In genomic region chr5:43225649-43226245, GRCh38 we compare ENCODE assay signal across 16 cellular contexts. TPM values are rescaled to one million over a fixed set of nuclear protein-coding genes. Genes with fewer than 3 reads are reported as not detected.
DNase-seq lines count a peak whose midpoint lies in the region; ATAC-seq, FAIRE-seq and TF ChIP-seq lines count a peak whose summit lies in the region.
"Had no signal": no experiment of that assay in that cellular context is flagged by ENCODE, and none has a peak within 500 bp of the region (broad histone marks: within the 10 kb centered on the region; RNA-seq: fewer than 3 reads in every experiment).

No MANE protein-coding gene starts in this region.

- no peaks in the 10 kb centered on the region for H3K27me3 ChIP-seq in pancreas
- H3K27me3 ChIP-seq: SJSA1 had no signal

- ATAC-seq in HG02852 (IDR thresholded peaks at IDR 0.05; ENCODE audit: unreplicated experiment) (peak; percentile 67), HG03565 (IDR thresholded peaks at IDR 0.05; ENCODE audit: unreplicated experiment) (peak; percentile 61), pancreas (no peak), HG03108 (IDR thresholded peaks at IDR 0.05; ENCODE audit: unreplicated experiment) (no peak)
- peak; percentile 13 for ATAC-seq in stimulated activated effector memory CD8-positive, alpha-beta T cell treated with anti-CD3 and anti-CD28 coated beads, Interleukin-12 subunit alpha, Interleukin-12 subunit beta, amount 100 ng/mL, for 72 hours
- no peak for ATAC-seq in activated CD8-positive, alpha-beta memory T cell treated with anti-CD3 and anti-CD28 coated beads, Interleukin-2, amount 10 ng/mL, durations not matched to agents 7 days and 5 days

- no peak overlapping the region for H3K4me3 ChIP-seq in pancreas
- H3K4me3 ChIP-seq: SJSA1 had no signal

- H3K27me3 Mint-ChIP-seq in activated CD8-positive, alpha-beta memory T cell treated with anti-CD3 and anti-CD28 coated beads, Interleukin-2, amount 10 ng/mL, durations not matched to agents 7 days and 5 days, result no peaks in the 10 kb centered on the region

- no peaks in the 10 kb centered on the region for H3K36me3 ChIP-seq in pancreas
- H3K36me3 ChIP-seq: SJSA1 had no signal

- DNase-seq in OCI-M1 (lab: John Stamatoyannopoulos, UW) (peak; percentile 19), pancreas (no peak)
- no peak for DNase-seq in stimulated activated effector memory CD8-positive, alpha-beta T cell treated with anti-CD3 and anti-CD28 coated beads, Interleukin-12 subunit alpha, Interleukin-12 subunit beta, amount 100 ng/mL, for 72 hours (ENCODE audit: low spot score in 2 of 2)
- no peak for DNase-seq in activated CD8-positive, alpha-beta memory T cell treated with anti-CD3 and anti-CD28 coated beads, Interleukin-2, amount 10 ng/mL, durations not matched to agents 7 days and 5 days
- DNase-seq: CD8-positive, alpha-beta memory T cell; MM.1S; NCI-H187 treated with DMSO at 0.1 percent for 48 hours; NCI-H2171 treated with DMSO at 0.1 percent for 48 hours; NCI-H510A; NCI-H82; RPMI8226 had no signal

- H3K27ac Mint-ChIP-seq in stimulated activated effector memory CD8-positive, alpha-beta T cell treated with anti-CD3 and anti-CD28 coated beads, Interleukin-12 subunit alpha, Interleukin-12 subunit beta, amount 100 ng/mL, for 72 hours, result no peak overlapping the region
- H3K27ac Mint-ChIP-seq in activated CD8-positive, alpha-beta memory T cell treated with anti-CD3 and anti-CD28 coated beads, Interleukin-2, amount 10 ng/mL, durations not matched to agents 7 days and 5 days, result no peak overlapping the region
- H3K27ac Mint-ChIP-seq: CD8-positive, alpha-beta memory T cell had no signal

- no peaks in the 10 kb centered on the region for H3K9me3 ChIP-seq in pancreas
- H3K9me3 ChIP-seq: SJSA1 had no signal

- no peaks in the 10 kb centered on the region for H3K4me1 Mint-ChIP-seq in stimulated activated effector memory CD8-positive, alpha-beta T cell treated with anti-CD3 and anti-CD28 coated beads, Interleukin-12 subunit alpha, Interleukin-12 subunit beta, amount 100 ng/mL, for 72 hours
- H3K4me1 Mint-ChIP-seq in activated CD8-positive, alpha-beta memory T cell treated with anti-CD3 and anti-CD28 coated beads, Interleukin-2, amount 10 ng/mL, durations not matched to agents 7 days and 5 days, result no peaks in the 10 kb centered on the region
- H3K4me1 Mint-ChIP-seq: CD8-positive, alpha-beta memory T cell had no signal

- no peaks in the 10 kb centered on the region for H3K4me1 ChIP-seq in pancreas
- H3K4me1 ChIP-seq: SJSA1 had no signal

- no peak overlapping the region for H3K27ac ChIP-seq in pancreas
- H3K27ac ChIP-seq: SJSA1 had no signal

- CTCF ChIA-PET in activated CD8-positive, alpha-beta memory T cell treated with anti-CD3 and anti-CD28 coated beads, Interleukin-2, amount 10 ng/mL, durations not matched to agents 7 days and 5 days (lab: Charles Lee), result interaction anchor here (0.9 to 2.1 kb wide), 3 partner anchors 160 to 164 kb away, joined by 3 to 6 read pairs (median 4); no protein-coding TSS in a partner anchor

- WGBS in pancreas, 2 donors, result 69 to 75% methylated on average over 2 of the region's 2 CpGs

- no peak overlapping the region for H3K4me3 Mint-ChIP-seq in stimulated activated effector memory CD8-positive, alpha-beta T cell treated with anti-CD3 and anti-CD28 coated beads, Interleukin-12 subunit alpha, Interleukin-12 subunit beta, amount 100 ng/mL, for 72 hours
- H3K4me3 Mint-ChIP-seq in activated CD8-positive, alpha-beta memory T cell treated with anti-CD3 and anti-CD28 coated beads, Interleukin-2, amount 10 ng/mL, durations not matched to agents 7 days and 5 days, result no peak overlapping the region
- H3K4me3 Mint-ChIP-seq: CD8-positive, alpha-beta memory T cell had no signal

- intact Hi-C loops in pancreas (cut with DNase I), result no loop called here

- FAIRE-seq in pancreas (lab: Jason Lieb, UNC), result no peak
- FAIRE-seq: H1 had no signal

- H3K36me3 Mint-ChIP-seq in stimulated activated effector memory CD8-positive, alpha-beta T cell treated with anti-CD3 and anti-CD28 coated beads, Interleukin-12 subunit alpha, Interleukin-12 subunit beta, amount 100 ng/mL, for 72 hours, result no peaks in the 10 kb centered on the region
- H3K36me3 Mint-ChIP-seq in activated CD8-positive, alpha-beta memory T cell treated with anti-CD3 and anti-CD28 coated beads, Interleukin-2, amount 10 ng/mL, durations not matched to agents 7 days and 5 days, result no peaks in the 10 kb centered on the region
- H3K36me3 Mint-ChIP-seq: CD8-positive, alpha-beta memory T cell had no signal

- no peaks in the 10 kb centered on the region for H3K9me3 Mint-ChIP-seq in stimulated activated effector memory CD8-positive, alpha-beta T cell treated with anti-CD3 and anti-CD28 coated beads, Interleukin-12 subunit alpha, Interleukin-12 subunit beta, amount 100 ng/mL, for 72 hours
- no peaks in the 10 kb centered on the region for H3K9me3 Mint-ChIP-seq in activated CD8-positive, alpha-beta memory T cell treated with anti-CD3 and anti-CD28 coated beads, Interleukin-2, amount 10 ng/mL, durations not matched to agents 7 days and 5 days (ENCODE audit: low read depth)
- H3K9me3 Mint-ChIP-seq: CD8-positive, alpha-beta memory T cell had no signal

- no peak for TF ChIP-seq CTCF in pancreas (IDR thresholded peaks at IDR 0.05)

RNA-seq across cellular contexts. Expression of gene NIM1K, which starts 33.7 kb away (rescaled TPM):
- under 1 TPM; 0.50 to 0.66 TPM for total RNA-seq in activated CD8-positive, alpha-beta memory T cell treated with anti-CD3 and anti-CD28 coated beads, Interleukin-2, amount 10 ng/mL, durations not matched to agents 7 days and 5 days
- under 1 TPM in 4 of 6 donors, not detected in 2; 0.06 to 0.37 (median 0.24) TPM for total RNA-seq in pancreas
- under 1 TPM; 0.42 to 0.77 TPM for polyA plus RNA-seq in pancreas
- total RNA-seq: H1 had no signal
- polyA plus RNA-seq: H1 had no signal

Comparison
In these comparisons a context has a peak if more than half of its experiments do, and no peak if none do; other contexts are left out.
1. ATAC-seq: peak in HG02852 (single experiment), HG03565 (single experiment) and stimulated activated effector memory CD8-positive, alpha-beta T cell treated with anti-CD3 and anti-CD28 coated beads, Interleukin-12 subunit alpha, Interleukin-12 subunit beta, amount 100 ng/mL, for 72 hours (single experiment); none in activated CD8-positive, alpha-beta memory T cell treated with anti-CD3 and anti-CD28 coated beads, Interleukin-2, amount 10 ng/mL, durations not matched to agents 7 days and 5 days (single experiment), pancreas (0 of 4) and HG03108 (single experiment).